Comparison of ENCODE assay signal across 18 cellular contexts in the genomic region with DNA sequence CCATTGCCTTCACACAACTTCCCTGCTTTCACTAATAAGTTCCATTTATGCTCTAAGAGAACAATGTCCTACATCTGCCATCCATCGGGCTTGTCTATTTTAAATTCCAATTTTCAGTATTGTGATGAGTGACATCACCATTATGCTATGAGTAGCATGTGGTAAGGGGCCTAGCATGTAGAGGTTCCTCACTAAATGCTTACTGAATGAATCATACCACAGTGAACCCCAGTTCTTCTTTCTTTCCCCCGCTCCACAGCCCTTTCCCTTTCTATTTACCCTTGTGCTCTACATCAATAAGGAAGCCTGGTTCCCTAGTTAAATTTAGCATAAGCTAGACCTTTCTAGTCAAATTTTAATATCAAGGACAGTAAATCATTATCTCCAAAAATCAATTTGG.
DNase-seq lines count a peak whose midpoint lies in the region; TF ChIP-seq lines count a peak whose summit lies in the region.
"Had no signal": no experiment of that assay in that cellular context is flagged by ENCODE, and none has a peak within 500 bp of the region (broad histone marks: within the 10 kb centered on the region; RNA-seq: fewer than 3 reads in every experiment).

No MANE protein-coding gene starts in this region.

- TF ChIP-seq CTCF in OCI-LY3 (IDR thresholded peaks at IDR 0.05; ENCODE audit: low read depth, low read length), result no peak

- no peaks in the 10 kb centered on the region for H3K4me1 Mint-ChIP-seq in CD4-positive, alpha-beta memory T cell
- H3K4me1 Mint-ChIP-seq: activated CD4-positive, alpha-beta T cell treated with anti-CD3 and anti-CD28 coated beads for 36 hours had no signal

- H3K4me3 Mint-ChIP-seq in CD4-positive, alpha-beta memory T cell, result no peak overlapping the region
- H3K4me3 Mint-ChIP-seq: activated CD4-positive, alpha-beta T cell treated with anti-CD3 and anti-CD28 coated beads for 36 hours; activated naive CD8-positive, alpha-beta T cell; CD4-positive, alpha-beta T cell had no signal

- H3K27me3 Mint-ChIP-seq in CD4-positive, alpha-beta memory T cell, result no peaks in the 10 kb centered on the region
- H3K27me3 Mint-ChIP-seq: activated CD4-positive, alpha-beta T cell treated with anti-CD3 and anti-CD28 coated beads for 36 hours; activated naive CD8-positive, alpha-beta T cell; CD4-positive, alpha-beta T cell had no signal

- peaks cover 9% of the 10 kb centered on the region for H3K4me1 ChIP-seq in OCI-LY3 (ENCODE audit: low read length)
- H3K4me1 ChIP-seq in CD4-positive, alpha-beta memory T cell (ENCODE audit: insufficient read depth, low read length), result no peaks in the 10 kb centered on the region

- intact Hi-C loops in CD4-positive, alpha-beta memory T cell (cut with micrococcal nuclease), result no loop called here

- no peak overlapping the region for H3K27ac Mint-ChIP-seq in CD4-positive, alpha-beta memory T cell
- H3K27ac Mint-ChIP-seq: activated CD4-positive, alpha-beta T cell treated with anti-CD3 and anti-CD28 coated beads for 36 hours; activated naive CD8-positive, alpha-beta T cell; CD4-positive, alpha-beta T cell had no signal

- H3K4me2 ChIP-seq in OCI-LY3 (ENCODE audit: low read length), result peak overlapping the region; percentile 2; the same call in 1 of the 2 replicates
- H3K4me2 ChIP-seq: KMS-11 had no signal

- peaks cover 0 to 3% (median 0%) of the 10 kb centered on the region in 8 donors for H3K9me3 Mint-ChIP-seq in CD4-positive, alpha-beta memory T cell
- H3K9me3 Mint-ChIP-seq: CD4-positive, alpha-beta T cell had no signal

- H3K9ac ChIP-seq in OCI-LY3 (ENCODE audit: low read length), result no peak overlapping the region
- H3K9ac ChIP-seq: KMS-11 had no signal

- H3K9me3 ChIP-seq in OCI-LY3 (ENCODE audit: insufficient read depth, low read length), result no peaks in the 10 kb centered on the region
- H3K9me3 ChIP-seq in CD4-positive, alpha-beta memory T cell (ENCODE audit: control insufficient read depth in 1 of 2, low read length in 2 of 2), result no peaks in the 10 kb centered on the region

- DNase-seq in HS-5 (ENCODE audit: low read depth) (peak; percentile 34), fibroblast of peridontal ligament (ENCODE audit: extremely low read depth) (peak; percentile 33), skeletal muscle cell (ENCODE audit: low read depth) (peak; percentile 4)
- DNase-seq in CD4-positive, alpha-beta memory T cell, result no peak
- DNase-seq in activated naive CD4-positive, alpha-beta T cell treated with anti-CD3 and anti-CD28 coated beads, Interleukin-2, amount 50 U/mL, for 16 hours, result no peak
- DNase-seq in activated CD4-positive, alpha-beta T cell treated with anti-CD3 and anti-CD28 coated beads for 4 hours, result no peak
- DNase-seq: activated CD4-positive, alpha-beta T cell treated with anti-CD3 and anti-CD28 coated beads for 36 hours; CD4-positive, alpha-beta T cell; cerebellar nuclear complex; head of caudate nucleus; kidney; NCI-H1694; NCI-H524 treated with DMSO at 0.1 percent for 48 hours; RPMI8226 had no signal

- H3K36me3 Mint-ChIP-seq in CD4-positive, alpha-beta memory T cell, result no peaks in the 10 kb centered on the region
- H3K36me3 Mint-ChIP-seq: activated naive CD8-positive, alpha-beta T cell had no signal

- CTCF ChIA-PET in CD4-positive, alpha-beta memory T cell (lab: Charles Lee; ENCODE audit: partially characterized antibody), result no interaction called here

- POLR2A ChIA-PET in CD4-positive, alpha-beta memory T cell (lab: Charles Lee; ENCODE audit: partially characterized antibody), result no interaction called here

- no peaks in the 10 kb centered on the region for H3K27me3 ChIP-seq in OCI-LY3 (ENCODE audit: low read depth, low read length)
- H3K27me3 ChIP-seq in CD4-positive, alpha-beta memory T cell (ENCODE audit: insufficient read depth, low read length), result no peaks in the 10 kb centered on the region

- no peaks in the 10 kb centered on the region for H3K36me3 ChIP-seq in OCI-LY3 (replicated peaks; ENCODE audit: low read depth, low read length)
- no peaks in the 10 kb centered on the region for H3K36me3 ChIP-seq in CD4-positive, alpha-beta memory T cell (ENCODE audit: insufficient read depth, low read length)

- H3K4me3 ChIP-seq in OCI-LY3 (ENCODE audit: low read length) (no peak overlapping the region), skeletal muscle cell (ENCODE audit: low read depth, low read length) (no peak overlapping the region)
- no peak overlapping the region for H3K4me3 ChIP-seq in CD4-positive, alpha-beta memory T cell (ENCODE audit: low read length in 2 of 2)
- H3K4me3 ChIP-seq: GM12878 had no signal

- H4K20me1 ChIP-seq in OCI-LY3 (ENCODE audit: insufficient read depth, low read length), result no peaks in the 10 kb centered on the region

- H3K79me2 ChIP-seq in OCI-LY3 (ENCODE audit: low read length), result no peaks in the 10 kb centered on the region

- H3K27ac ChIP-seq in OCI-LY3 (ENCODE audit: low read length), result no peak overlapping the region
- H3K27ac ChIP-seq in CD4-positive, alpha-beta memory T cell (ENCODE audit: low read depth, low read length), result no peak overlapping the region
- H3K27ac ChIP-seq: KMS-11 had no signal

- peak overlapping the region; percentile 17; the same call in 1 of the 2 replicates for H2AFZ ChIP-seq in OCI-LY3 (ENCODE audit: low read depth, low read length)

Comparison
In these comparisons a context has a peak if more than half of its experiments do, and no peak if none do; other contexts are left out.
1. DNase-seq: peak in HS-5 (single experiment), fibroblast of peridontal ligament (single experiment) and skeletal muscle cell (single experiment); none in CD4-positive, alpha-beta memory T cell (0 of 5), activated naive CD4-positive, alpha-beta T cell treated with anti-CD3 and anti-CD28 coated beads, Interleukin-2, amount 50 U/mL, for 16 hours (single experiment) and activated CD4-positive, alpha-beta T cell treated with anti-CD3 and anti-CD28 coated beads for 4 hours (0 of 2).